1 cellular context compared by ENCODE assay signal in the genomic region with DNA sequence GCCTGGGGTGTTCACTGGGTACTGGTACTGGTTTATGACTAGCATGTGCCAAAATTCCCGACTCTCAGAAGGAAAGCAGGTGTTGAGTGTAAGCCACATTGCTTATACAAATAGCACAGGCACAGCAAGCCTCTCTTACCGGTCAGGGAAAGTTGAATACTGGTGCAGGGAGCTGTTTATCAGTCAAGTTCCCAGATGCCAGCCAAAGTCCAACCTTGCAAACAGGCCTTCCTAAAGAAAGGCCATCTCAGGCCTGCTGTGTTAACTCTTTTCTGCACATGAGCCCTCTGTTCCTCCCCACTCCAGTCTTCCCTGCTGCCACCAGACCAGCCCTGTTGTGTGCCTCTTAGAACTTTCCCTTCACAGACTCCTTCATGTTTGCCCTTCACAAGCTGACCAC.
TF ChIP-seq lines count a peak whose summit lies in the region.

No MANE protein-coding gene starts in this region.

TF ChIP-seq in HepG2, 621 proteins besides CTCF, POLR2A, EP300 and RAD21 (continued from another document):
- TF ChIP-seq PAXIP1 (CRISPR knock-in tag; conservative IDR thresholded peaks at IDR 0.05) (0 out of 2 replicates have a peak, but pooled peaks have one; percentile 25), ZNF83 (CRISPR knock-in tag; IDR thresholded peaks at IDR 0.05; ENCODE audit: borderline replicate concordance) (no peak), RORA (CRISPR knock-in tag; IDR thresholded peaks at IDR 0.05) (no peak), ZMYM4 (CRISPR knock-in tag; IDR thresholded peaks at IDR 0.05) (peak; percentile 49; the same call in 1 of the 2 replicates), HNF4G (IDR thresholded peaks at IDR 0.05; ENCODE audit: borderline replicate concordance, low read depth, low read length) (peak; percentile 50; the same call in 1 of the 2 replicates), HNF4G (CRISPR knock-in tag; IDR thresholded peaks at IDR 0.05; ENCODE audit: borderline replicate concordance, low read depth) (no peak; the same call in 1 of the 2 replicates), ZNF879 (CRISPR knock-in tag; IDR thresholded peaks at IDR 0.05) (no peak), ZNF292 (CRISPR knock-in tag; IDR thresholded peaks at IDR 0.05; ENCODE audit: borderline replicate concordance, low read depth) (0 out of 2 replicates have a peak, but pooled peaks have one; percentile 28), MAX (IDR thresholded peaks at IDR 0.05) (peak; percentile 33; the same call in 1 of the 2 replicates), GABPB1 (CRISPR knock-in tag; IDR thresholded peaks at IDR 0.05) (no peak), MLLT10 (CRISPR knock-in tag; IDR thresholded peaks at IDR 0.05) (no peak), ELF3 (CRISPR knock-in tag; IDR thresholded peaks at IDR 0.05) (no peak), FOXO1 (CRISPR knock-in tag; IDR thresholded peaks at IDR 0.05) (peak; percentile 36; the same call in 1 of the 2 replicates), ATF7-NPFF (CRISPR knock-in tag; IDR thresholded peaks at IDR 0.05; ENCODE audit: low read depth) (no peak), HOXA3 (CRISPR knock-in tag; IDR thresholded peaks at IDR 0.05) (0 out of 2 replicates have a peak, but pooled peaks have one; percentile 33), MED1 (CRISPR knock-in tag; IDR thresholded peaks at IDR 0.05) (no peak), SAP130 (CRISPR knock-in tag; IDR thresholded peaks at IDR 0.05; ENCODE audit: low read depth) (0 out of 2 replicates have a peak, but pooled peaks have one; percentile 27), ETV6 (CRISPR knock-in tag; conservative IDR thresholded peaks at IDR 0.05) (no peak), ZFX (CRISPR knock-in tag; IDR thresholded peaks at IDR 0.05; ENCODE audit: low read depth) (peak; percentile 39; the same call in 1 of the 2 replicates), SALL1 (CRISPR knock-in tag; IDR thresholded peaks at IDR 0.05) (peak; percentile 35; the same call in 1 of the 2 replicates), ATAD3A (CRISPR knock-in tag; IDR thresholded peaks at IDR 0.05) (no peak), ZIK1 (CRISPR knock-in tag; IDR thresholded peaks at IDR 0.05; ENCODE audit: borderline replicate concordance, low read depth) (no peak), GATAD2A (CRISPR knock-in tag; IDR thresholded peaks at IDR 0.05) (no peak), ZNF652 (CRISPR knock-in tag; IDR thresholded peaks at IDR 0.05; ENCODE audit: borderline replicate concordance, low read depth) (peak; percentile 88), KLF6 (CRISPR knock-in tag; IDR thresholded peaks at IDR 0.05) (no peak), LCORL (IDR thresholded peaks at IDR 0.05) (no peak), LCORL (CRISPR knock-in tag; IDR thresholded peaks at IDR 0.05) (peak; percentile 45; the same call in 1 of the 2 replicates), ZFY (CRISPR knock-in tag; IDR thresholded peaks at IDR 0.05) (0 out of 2 replicates have a peak, but pooled peaks have one; percentile 40), RARA (CRISPR knock-in tag; IDR thresholded peaks at IDR 0.05) (peak; percentile 49; the same call in 1 of the 2 replicates), PRMT3 (CRISPR knock-in tag; IDR thresholded peaks at IDR 0.05; ENCODE audit: borderline replicate concordance, low read depth) (no peak), ZNF7 (CRISPR knock-in tag; IDR thresholded peaks at IDR 0.05) (peak; percentile 83; the same call in 1 of the 2 replicates), HNF4A (CRISPR knock-in tag; IDR thresholded peaks at IDR 0.05) (peak; percentile 68), BCL6 (CRISPR knock-in tag; IDR thresholded peaks at IDR 0.05) (peak; percentile 33; the same call in 1 of the 2 replicates), FOXM1 (CRISPR knock-in tag; IDR thresholded peaks at IDR 0.05) (no peak)
- TF ChIP-seq, protein P1, sequence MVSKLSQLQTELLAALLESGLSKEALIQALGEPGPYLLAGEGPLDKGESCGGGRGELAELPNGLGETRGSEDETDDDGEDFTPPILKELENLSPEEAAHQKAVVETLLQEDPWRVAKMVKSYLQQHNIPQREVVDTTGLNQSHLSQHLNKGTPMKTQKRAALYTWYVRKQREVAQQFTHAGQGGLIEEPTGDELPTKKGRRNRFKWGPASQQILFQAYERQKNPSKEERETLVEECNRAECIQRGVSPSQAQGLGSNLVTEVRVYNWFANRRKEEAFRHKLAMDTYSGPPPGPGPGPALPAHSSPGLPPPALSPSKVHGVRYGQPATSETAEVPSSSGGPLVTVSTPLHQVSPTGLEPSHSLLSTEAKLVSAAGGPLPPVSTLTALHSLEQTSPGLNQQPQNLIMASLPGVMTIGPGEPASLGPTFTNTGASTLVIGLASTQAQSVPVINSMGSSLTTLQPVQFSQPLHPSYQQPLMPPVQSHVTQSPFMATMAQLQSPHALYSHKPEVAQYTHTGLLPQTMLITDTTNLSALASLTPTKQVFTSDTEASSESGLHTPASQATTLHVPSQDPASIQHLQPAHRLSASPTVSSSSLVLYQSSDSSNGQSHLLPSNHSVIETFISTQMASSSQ (IDR thresholded peaks at IDR 0.05; ENCODE audit: low read depth), result no peak
- TF ChIP-seq, protein P1 (CRISPR knock-in tag; IDR thresholded peaks at IDR 0.05; ENCODE audit: borderline replicate concordance), result no peak
- TF ChIP-seq, protein P2, sequence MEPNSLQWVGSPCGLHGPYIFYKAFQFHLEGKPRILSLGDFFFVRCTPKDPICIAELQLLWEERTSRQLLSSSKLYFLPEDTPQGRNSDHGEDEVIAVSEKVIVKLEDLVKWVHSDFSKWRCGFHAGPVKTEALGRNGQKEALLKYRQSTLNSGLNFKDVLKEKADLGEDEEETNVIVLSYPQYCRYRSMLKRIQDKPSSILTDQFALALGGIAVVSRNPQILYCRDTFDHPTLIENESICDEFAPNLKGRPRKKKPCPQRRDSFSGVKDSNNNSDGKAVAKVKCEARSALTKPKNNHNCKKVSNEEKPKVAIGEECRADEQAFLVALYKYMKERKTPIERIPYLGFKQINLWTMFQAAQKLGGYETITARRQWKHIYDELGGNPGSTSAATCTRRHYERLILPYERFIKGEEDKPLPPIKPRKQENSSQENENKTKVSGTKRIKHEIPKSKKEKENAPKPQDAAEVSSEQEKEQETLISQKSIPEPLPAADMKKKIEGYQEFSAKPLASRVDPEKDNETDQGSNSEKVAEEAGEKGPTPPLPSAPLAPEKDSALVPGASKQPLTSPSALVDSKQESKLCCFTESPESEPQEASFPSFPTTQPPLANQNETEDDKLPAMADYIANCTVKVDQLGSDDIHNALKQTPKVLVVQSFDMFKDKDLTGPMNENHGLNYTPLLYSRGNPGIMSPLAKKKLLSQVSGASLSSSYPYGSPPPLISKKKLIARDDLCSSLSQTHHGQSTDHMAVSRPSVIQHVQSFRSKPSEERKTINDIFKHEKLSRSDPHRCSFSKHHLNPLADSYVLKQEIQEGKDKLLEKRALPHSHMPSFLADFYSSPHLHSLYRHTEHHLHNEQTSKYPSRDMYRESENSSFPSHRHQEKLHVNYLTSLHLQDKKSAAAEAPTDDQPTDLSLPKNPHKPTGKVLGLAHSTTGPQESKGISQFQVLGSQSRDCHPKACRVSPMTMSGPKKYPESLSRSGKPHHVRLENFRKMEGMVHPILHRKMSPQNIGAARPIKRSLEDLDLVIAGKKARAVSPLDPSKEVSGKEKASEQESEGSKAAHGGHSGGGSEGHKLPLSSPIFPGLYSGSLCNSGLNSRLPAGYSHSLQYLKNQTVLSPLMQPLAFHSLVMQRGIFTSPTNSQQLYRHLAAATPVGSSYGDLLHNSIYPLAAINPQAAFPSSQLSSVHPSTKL (CRISPR knock-in tag; IDR thresholded peaks at IDR 0.05), result peak; percentile 49; the same call in 1 of the 2 replicates
TF ChIP-seq in HepG2: peak in this region for 18.
